ENCODE assay signal across 25 cellular contexts in the genomic region with DNA sequence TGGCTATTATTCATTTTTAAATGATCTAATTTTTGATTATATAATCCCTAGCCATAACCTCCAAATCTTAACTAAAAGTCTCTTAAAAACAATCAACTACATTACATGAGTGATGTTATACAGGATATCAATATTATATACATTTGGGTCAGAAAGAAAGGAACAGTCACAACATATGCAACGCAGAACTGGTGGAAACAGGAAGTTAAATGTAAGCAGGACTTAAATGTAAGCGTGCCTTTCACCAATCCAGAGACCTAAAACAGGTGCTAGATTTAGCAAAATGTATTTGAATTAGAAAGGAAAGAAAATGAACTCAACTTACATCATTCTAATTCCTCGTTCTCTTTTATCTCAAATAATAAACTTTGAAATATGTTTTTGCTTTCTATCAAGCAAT.
"Had no signal": no experiment of that assay in that cellular context is flagged by ENCODE, and none has a peak within 500 bp of the region (broad histone marks: within the 10 kb centered on the region; RNA-seq: fewer than 3 reads in every experiment).

No MANE protein-coding gene starts in this region.

- H3K4me3 ChIP-seq: hepatocyte, left ventricle myocardium inferior, lung, neural progenitor cell, ovary, right atrium auricular region, sigmoid colon, skin epidermis, thoracic aorta, transverse colon had no signal

- H3K36me3 ChIP-seq: left ventricle myocardium inferior, neural progenitor cell, ovary, right atrium auricular region, sigmoid colon, thoracic aorta, transverse colon had no signal

- H3K27me3 Mint-ChIP-seq: natural killer cell treated with Interleukin-12 subunit alpha and Interleukin-12 subunit beta and Interleukin-15 and Interleukin-18, amount 100 ng/mL, for 72 hours; stimulated activated naive B cell treated with anti-CD40 and anti-IgM and Interleukin-4, amounts not matched to agents 10 μg/mL and 1 μg/mL and 100 μg/mL, for 72 hours; stimulated activated naive CD8-positive, alpha-beta T cell treated with anti-CD3 and anti-CD28 coated beads, Interleukin-15, amount 100 ng/mL, for 72 hours had no signal

- H3K4me2 ChIP-seq: hepatocyte, neural progenitor cell had no signal

- H3K27ac Mint-ChIP-seq: endodermal cell; natural killer cell treated with Interleukin-12 subunit alpha and Interleukin-12 subunit beta and Interleukin-15 and Interleukin-18, amount 100 ng/mL, for 72 hours; neural progenitor cell; stimulated activated naive B cell treated with anti-CD40 and anti-IgM and Interleukin-4, amounts not matched to agents 10 μg/mL and 1 μg/mL and 100 μg/mL, for 72 hours; stimulated activated naive CD8-positive, alpha-beta T cell treated with anti-CD3 and anti-CD28 coated beads, Interleukin-15, amount 100 ng/mL, for 72 hours had no signal

- H3K36me3 Mint-ChIP-seq: natural killer cell treated with Interleukin-12 subunit alpha and Interleukin-12 subunit beta and Interleukin-15 and Interleukin-18, amount 100 ng/mL, for 72 hours; neural progenitor cell; stimulated activated naive B cell treated with anti-CD40 and anti-IgM and Interleukin-4, amounts not matched to agents 10 μg/mL and 1 μg/mL and 100 μg/mL, for 72 hours had no signal

- DNase-seq: dermis blood vessel endothelial cell; endodermal cell; erythroblast; foreskin keratinocyte; kidney; left cardiac atrium; left ventricle myocardium inferior; mesenchymal stem cell; midbrain; nucleus accumbens; ovary; sigmoid colon; stimulated activated CD4-positive, alpha-beta T cell treated with anti-CD3 and anti-CD28 coated beads, Interleukin-2, amount 100 ng/mL, for 24 hours; stimulated activated CD4-positive, alpha-beta T cell treated with anti-CD3 and anti-CD28 coated beads, Interleukin-4, amount 100 ng/mL, for 4 hours; stimulated activated naive B cell treated with anti-CD40 and anti-IgM and Interleukin-4, amounts not matched to agents 10 μg/mL and 1 μg/mL and 100 μg/mL, for 72 hours; stimulated activated naive CD8-positive, alpha-beta T cell treated with anti-CD3 and anti-CD28 coated beads, Interleukin-15, amount 100 ng/mL, for 72 hours; transverse colon had no signal

- H3K4me1 Mint-ChIP-seq: endodermal cell; neural progenitor cell; stimulated activated naive B cell treated with anti-CD40 and anti-IgM and Interleukin-4, amounts not matched to agents 10 μg/mL and 1 μg/mL and 100 μg/mL, for 72 hours; stimulated activated naive CD8-positive, alpha-beta T cell treated with anti-CD3 and anti-CD28 coated beads, Interleukin-15, amount 100 ng/mL, for 72 hours had no signal

- H3K4me3 Mint-ChIP-seq: endodermal cell; natural killer cell treated with Interleukin-12 subunit alpha and Interleukin-12 subunit beta and Interleukin-15 and Interleukin-18, amount 100 ng/mL, for 72 hours; neural progenitor cell; stimulated activated naive B cell treated with anti-CD40 and anti-IgM and Interleukin-4, amounts not matched to agents 10 μg/mL and 1 μg/mL and 100 μg/mL, for 72 hours; stimulated activated naive CD8-positive, alpha-beta T cell treated with anti-CD3 and anti-CD28 coated beads, Interleukin-15, amount 100 ng/mL, for 72 hours had no signal

- H3K9me3 Mint-ChIP-seq: endodermal cell; neural progenitor cell; stimulated activated naive B cell treated with anti-CD40 and anti-IgM and Interleukin-4, amounts not matched to agents 10 μg/mL and 1 μg/mL and 100 μg/mL, for 72 hours; stimulated activated naive CD8-positive, alpha-beta T cell treated with anti-CD3 and anti-CD28 coated beads, Interleukin-15, amount 100 ng/mL, for 72 hours had no signal

- H3K9ac ChIP-seq: neural progenitor cell had no signal

- FAIRE-seq: endothelial cell of umbilical vein, kidney had no signal

- ATAC-seq: foreskin keratinocyte; left cardiac atrium; natural killer cell treated with Interleukin-12 subunit alpha and Interleukin-12 subunit beta and Interleukin-15 and Interleukin-18, amount 100 ng/mL, for 72 hours; stimulated activated naive B cell treated with anti-CD40 and anti-IgM and Interleukin-4, amounts not matched to agents 10 μg/mL and 1 μg/mL and 100 μg/mL, for 72 hours; stimulated activated naive CD8-positive, alpha-beta T cell treated with anti-CD3 and anti-CD28 coated beads, Interleukin-15, amount 100 ng/mL, for 72 hours had no signal

- H3K27me3 ChIP-seq: foreskin keratinocyte, hepatocyte, neural progenitor cell, ovary, right atrium auricular region, sigmoid colon, transverse colon had no signal

- H3K79me2 ChIP-seq: hepatocyte had no signal

- H3K9me3 ChIP-seq: left ventricle myocardium inferior, ovary, right atrium auricular region, sigmoid colon, thoracic aorta, transverse colon had no signal

- H3K27ac ChIP-seq: foreskin keratinocyte, hepatocyte, left ventricle myocardium inferior, neural progenitor cell, ovary, right atrium auricular region, sigmoid colon, skin epidermis, thoracic aorta, transverse colon had no signal

- H2AFZ ChIP-seq: hepatocyte, neural progenitor cell had no signal

- H3K4me1 ChIP-seq: foreskin keratinocyte, left ventricle myocardium inferior, neural progenitor cell, right atrium auricular region, sigmoid colon, transverse colon had no signal
